In the genomic region with DNA sequence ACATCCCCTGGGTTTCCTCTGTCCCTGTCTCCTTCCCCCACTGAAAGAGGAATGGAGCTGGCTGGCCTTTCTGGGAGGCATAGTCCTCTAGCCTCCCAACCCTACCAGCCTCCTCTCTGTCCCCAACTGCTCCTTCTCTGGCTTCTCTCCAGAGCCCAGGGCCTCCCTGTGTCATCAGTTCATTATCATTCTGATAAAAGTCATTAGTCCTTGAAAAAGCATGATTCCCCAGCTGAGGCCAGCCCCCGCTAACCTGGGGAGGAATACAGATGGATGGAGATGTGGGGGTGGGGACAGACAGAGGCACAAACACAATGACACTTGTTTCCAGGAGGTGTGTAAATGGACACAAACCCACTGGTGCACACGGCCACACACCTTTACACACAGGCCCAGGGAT, we compare ENCODE assay signal across 13 cellular contexts.
"Had no signal": no experiment of that assay in that cellular context is flagged by ENCODE, and none has a peak within 500 bp of the region (broad histone marks: within the 10 kb centered on the region; RNA-seq: fewer than 3 reads in every experiment).

No MANE protein-coding gene starts in this region.

- H3K27ac ChIP-seq: brain microvascular endothelial cell, heart left ventricle, pancreas, tibial artery had no signal

- H3K4me1 ChIP-seq: pancreas, tibial artery had no signal

- H3K27ac Mint-ChIP-seq: activated CD4-positive, alpha-beta T cell treated with anti-CD3 and anti-CD28 coated beads, Interleukin-2, amount 10 ng/mL, durations not matched to agents 7 days and 5 days; activated naive CD8-positive, alpha-beta T cell treated with anti-CD3 and anti-CD28 coated beads for 36 hours; effector memory CD8-positive, alpha-beta T cell; stimulated activated effector memory CD8-positive, alpha-beta T cell treated with anti-CD3 and anti-CD28 coated beads, Interleukin-12 subunit alpha, Interleukin-12 subunit beta, amount 100 ng/mL, for 72 hours had no signal

- H3K4me3 ChIP-seq: heart left ventricle, pancreas, tibial artery had no signal

- H3K4me3 Mint-ChIP-seq: activated CD4-positive, alpha-beta T cell treated with anti-CD3 and anti-CD28 coated beads, Interleukin-2, amount 10 ng/mL, durations not matched to agents 7 days and 5 days; activated naive CD8-positive, alpha-beta T cell treated with anti-CD3 and anti-CD28 coated beads for 36 hours; effector memory CD8-positive, alpha-beta T cell; stimulated activated effector memory CD8-positive, alpha-beta T cell treated with anti-CD3 and anti-CD28 coated beads, Interleukin-12 subunit alpha, Interleukin-12 subunit beta, amount 100 ng/mL, for 72 hours had no signal

- ATAC-seq: effector memory CD8-positive, alpha-beta T cell; left lobe of liver; pancreas; stimulated activated effector memory CD8-positive, alpha-beta T cell treated with anti-CD3 and anti-CD28 coated beads, Interleukin-12 subunit alpha, Interleukin-12 subunit beta, amount 100 ng/mL, for 72 hours had no signal

- H3K9me3 ChIP-seq: heart left ventricle, pancreas, tibial artery had no signal

- H3K36me3 Mint-ChIP-seq: activated naive CD8-positive, alpha-beta T cell treated with anti-CD3 and anti-CD28 coated beads for 36 hours had no signal

- H3K9me3 Mint-ChIP-seq: activated CD4-positive, alpha-beta T cell treated with anti-CD3 and anti-CD28 coated beads, Interleukin-2, amount 10 ng/mL, durations not matched to agents 7 days and 5 days; activated naive CD8-positive, alpha-beta T cell treated with anti-CD3 and anti-CD28 coated beads for 36 hours; effector memory CD8-positive, alpha-beta T cell; stimulated activated effector memory CD8-positive, alpha-beta T cell treated with anti-CD3 and anti-CD28 coated beads, Interleukin-12 subunit alpha, Interleukin-12 subunit beta, amount 100 ng/mL, for 72 hours had no signal

- DNase-seq: activated CD4-positive, alpha-beta T cell treated with anti-CD3 and anti-CD28 coated beads, Interleukin-2, amount 10 ng/mL, durations not matched to agents 7 days and 5 days; activated naive CD8-positive, alpha-beta T cell treated with anti-CD3 and anti-CD28 coated beads for 36 hours; brain microvascular endothelial cell; dermis blood vessel endothelial cell; effector memory CD8-positive, alpha-beta T cell; islet precursor cell; pancreas; stimulated activated CD4-positive, alpha-beta T cell treated with anti-CD3 and anti-CD28 coated beads, Interleukin-12 subunit alpha, Interleukin-12 subunit beta, amount 100 ng/mL, for 4 hours; stimulated activated CD4-positive, alpha-beta T cell treated with anti-CD3 and anti-CD28 coated beads, Interleukin-2, amount 100 ng/mL, for 24 hours; tibial artery had no signal

- H3K36me3 ChIP-seq: brain microvascular endothelial cell, heart left ventricle, pancreas, tibial artery had no signal

- H3K27me3 ChIP-seq: brain microvascular endothelial cell, pancreas had no signal
